ENCODE assay signal across 20 cellular contexts in the genomic region with DNA sequence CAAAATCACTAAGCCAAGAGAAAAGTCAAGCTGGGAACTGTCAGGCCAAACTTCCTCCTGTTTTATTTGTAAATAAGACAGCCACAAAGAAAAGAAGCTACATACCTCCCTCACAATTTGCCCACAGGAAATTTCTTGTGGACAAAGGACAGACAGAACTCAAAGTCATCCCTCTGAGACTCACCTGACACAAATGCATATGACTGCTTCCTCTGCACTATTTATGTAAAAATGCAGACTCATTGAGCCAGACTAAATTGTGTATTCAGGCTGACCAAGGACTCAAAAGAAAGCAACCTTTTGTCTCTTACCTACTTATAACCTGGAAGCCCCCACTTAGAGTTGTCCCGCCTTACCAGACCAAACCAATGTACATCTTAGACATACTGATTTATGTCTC. TPM values are rescaled to one million over a fixed set of nuclear protein-coding genes. Genes with fewer than 3 reads are reported as not detected.
DNase-seq lines count a peak whose midpoint lies in the region; ATAC-seq and TF ChIP-seq lines count a peak whose summit lies in the region.
"Had no signal": no experiment of that assay in that cellular context is flagged by ENCODE, and none has a peak within 500 bp of the region (broad histone marks: within the 10 kb centered on the region; RNA-seq: fewer than 3 reads in every experiment).

No MANE protein-coding gene starts in this region.

- H3K4me2 ChIP-seq in MM.1S (ENCODE audit: low read depth, low read length) (peak overlapping the region; percentile 7; the same call in 1 of the 2 replicates), neural progenitor cell (no peak overlapping the region)

- H3K9me2 ChIP-seq in MM.1S (replicated peaks; ENCODE audit: insufficient read depth, low read length) = no peaks in the 10 kb centered on the region

- no peaks in the 10 kb centered on the region for H3K9me3 Mint-ChIP-seq in activated T-cell treated with anti-CD3 and anti-CD28 coated beads, Interleukin-2, amount 50 U/mL, for 24 hours
- H3K9me3 Mint-ChIP-seq in brain (no peaks in the 10 kb centered on the region), neural progenitor cell (no peaks in the 10 kb centered on the region)
- H3K9me3 Mint-ChIP-seq: activated T-cell treated with anti-CD3 and anti-CD28 coated beads, Interleukin-2, amount 50 U/mL, for 4 hours; T-cell had no signal

- H3K4me3 ChIP-seq in MM.1S (ENCODE audit: low read length) = no peak overlapping the region
- H3K4me3 ChIP-seq in neural progenitor cell = no peak overlapping the region

- H3K4me1 ChIP-seq in MM.1S (ENCODE audit: low read length) (peaks cover 38% of the 10 kb centered on the region), neural progenitor cell (peaks cover 6% of the 10 kb centered on the region)

- no peaks in the 10 kb centered on the region for H3K27me3 Mint-ChIP-seq in activated T-cell treated with anti-CD3 and anti-CD28 coated beads, Interleukin-2, amount 50 U/mL, for 24 hours
- H3K27me3 Mint-ChIP-seq in brain (no peaks in the 10 kb centered on the region), neural progenitor cell (ENCODE audit: insufficient read depth, low read depth) (no peaks in the 10 kb centered on the region)
- H3K27me3 Mint-ChIP-seq: B cell had no signal

- no peak for DNase-seq in activated T-cell treated with anti-CD3 and anti-CD28 coated beads, Interleukin-2, amount 50 U/mL, for 24 hours
- DNase-seq in activated T-cell treated with anti-CD3 and anti-CD28 coated beads, Interleukin-2, amount 50 U/mL, for 1 hour = no peak
- DNase-seq in MM.1S (no peak), neural progenitor cell (ENCODE audit: low spot score) (no peak), GM19240 (ENCODE audit: insufficient read length, low spot score) (no peak)
- DNase-seq: activated CD4-positive, alpha-beta T cell treated with anti-CD3 and anti-CD28 coated beads, Interleukin-2, amount 50 U/mL, for 4 hours; activated T-cell treated with anti-CD3 and anti-CD28 coated beads, Interleukin-2, amount 50 U/mL, for 4 hours; cortex of kidney; head of caudate nucleus; KG1; MV-4-11; NCI-H1694 treated with DMSO at 0.1 percent for 48 hours; NCI-H526 treated with DMSO at 0.1 percent for 48 hours; right cardiac atrium; Right ventricle myocardium superior; T-cell had no signal

- H3K9me3 ChIP-seq in MM.1S (replicated peaks; ENCODE audit: insufficient read depth, low read length) (no peaks in the 10 kb centered on the region), neural progenitor cell (ENCODE audit: low read depth) (no peaks in the 10 kb centered on the region)

- no peaks in the 10 kb centered on the region; the same call in 1 of the 2 replicates for H3K36me3 ChIP-seq in MM.1S (replicated peaks; ENCODE audit: insufficient read depth, low read length)
- H3K36me3 ChIP-seq in neural progenitor cell = peaks cover 9% of the 10 kb centered on the region

- no peak overlapping the region for H3K4me3 Mint-ChIP-seq in activated T-cell treated with anti-CD3 and anti-CD28 coated beads, Interleukin-2, amount 50 U/mL, for 24 hours
- no peak overlapping the region for H3K4me3 Mint-ChIP-seq in brain
- no peak overlapping the region for H3K4me3 Mint-ChIP-seq in neural progenitor cell
- H3K4me3 Mint-ChIP-seq: activated T-cell treated with anti-CD3 and anti-CD28 coated beads, Interleukin-2, amount 50 U/mL, for 4 hours; B cell; T-cell had no signal

- H3K27ac ChIP-seq in MM.1S (ENCODE audit: low read length) = peak overlapping the region; percentile 71; the same call in 1 of the 2 replicates
- H3K27ac ChIP-seq in neural progenitor cell = no peak overlapping the region

- no peak overlapping the region for H3K9ac ChIP-seq in MM.1S (ENCODE audit: low read length)
- no peak overlapping the region for H3K9ac ChIP-seq in neural progenitor cell

- H3F3A ChIP-seq in MM.1S (ENCODE audit: insufficient read depth, low read length) (peaks cover 12% of the 10 kb centered on the region), neural progenitor cell (ENCODE audit: low read depth) (peaks cover 4% of the 10 kb centered on the region)

- no peaks in the 10 kb centered on the region; the same call in 1 of the 2 replicates for H3K79me2 ChIP-seq in MM.1S (ENCODE audit: low read length)
- no peaks in the 10 kb centered on the region for H3K79me2 ChIP-seq in neural progenitor cell (ENCODE audit: low read depth)

- H3K27ac Mint-ChIP-seq in activated T-cell treated with anti-CD3 and anti-CD28 coated beads, Interleukin-2, amount 50 U/mL, for 24 hours = peak overlapping the region; percentile 69
- peak overlapping the region in 3 of 5 experiments; percentile 9 to 92 (median 60) for H3K27ac Mint-ChIP-seq in brain
- H3K27ac Mint-ChIP-seq in neural progenitor cell = peak overlapping the region; percentile 47
- H3K27ac Mint-ChIP-seq: B cell had no signal

- TF ChIP-seq CTCF in MM.1S (IDR thresholded peaks at IDR 0.05; ENCODE audit: low read length) (no peak), brain (conservative IDR thresholded peaks at IDR 0.05) (no peak), neural progenitor cell (IDR thresholded peaks at IDR 0.05) (no peak)

- no peak overlapping the region for H2AFZ ChIP-seq in MM.1S (ENCODE audit: low read length)
- no peak overlapping the region for H2AFZ ChIP-seq in neural progenitor cell (replicated peaks)

- no peaks in the 10 kb centered on the region for H3K27me3 ChIP-seq in MM.1S (replicated peaks; ENCODE audit: insufficient read depth, low read length)
- no peaks in the 10 kb centered on the region for H3K27me3 ChIP-seq in neural progenitor cell

- peaks cover 53% of the 10 kb centered on the region for H3K36me3 Mint-ChIP-seq in activated T-cell treated with anti-CD3 and anti-CD28 coated beads, Interleukin-2, amount 50 U/mL, for 24 hours (ENCODE audit: low read depth)
- H3K36me3 Mint-ChIP-seq in brain = peaks cover 37% of the 10 kb centered on the region
- H3K36me3 Mint-ChIP-seq in neural progenitor cell = peaks cover 18% of the 10 kb centered on the region

- ATAC-seq in HG02938 (IDR thresholded peaks at IDR 0.05; ENCODE audit: unreplicated experiment) = no peak
- ATAC-seq in GM18870 (IDR thresholded peaks at IDR 0.05; ENCODE audit: unreplicated experiment) = no peak
- ATAC-seq: activated T-cell treated with anti-CD3 and anti-CD28 coated beads, Interleukin-2, amount 50 U/mL, for 4 hours; right cardiac atrium; T-cell had no signal

- H4K20me1 ChIP-seq in MM.1S (ENCODE audit: insufficient read depth, low read length) = no peaks in the 10 kb centered on the region
- H4K20me1 ChIP-seq in neural progenitor cell (ENCODE audit: low read depth) = no peaks in the 10 kb centered on the region

- peaks cover 15% of the 10 kb centered on the region for H3K4me1 Mint-ChIP-seq in activated T-cell treated with anti-CD3 and anti-CD28 coated beads, Interleukin-2, amount 50 U/mL, for 24 hours (ENCODE audit: low read depth)
- H3K4me1 Mint-ChIP-seq in brain (peaks cover 12% of the 10 kb centered on the region), neural progenitor cell (peaks cover 32% of the 10 kb centered on the region)

RNA-seq across cellular contexts. Expression of a gene that starts 11.8 kb away (rescaled TPM):
- 836 TPM for polyA plus RNA-seq in brain (ENCODE audit: insufficient read depth, low read depth, low replicate concordance)
- total RNA-seq in neural progenitor cell (ENCODE audit: low replicate concordance) = 75.4 and 89.9 TPM in 2 replicates
